In the genomic region with DNA sequence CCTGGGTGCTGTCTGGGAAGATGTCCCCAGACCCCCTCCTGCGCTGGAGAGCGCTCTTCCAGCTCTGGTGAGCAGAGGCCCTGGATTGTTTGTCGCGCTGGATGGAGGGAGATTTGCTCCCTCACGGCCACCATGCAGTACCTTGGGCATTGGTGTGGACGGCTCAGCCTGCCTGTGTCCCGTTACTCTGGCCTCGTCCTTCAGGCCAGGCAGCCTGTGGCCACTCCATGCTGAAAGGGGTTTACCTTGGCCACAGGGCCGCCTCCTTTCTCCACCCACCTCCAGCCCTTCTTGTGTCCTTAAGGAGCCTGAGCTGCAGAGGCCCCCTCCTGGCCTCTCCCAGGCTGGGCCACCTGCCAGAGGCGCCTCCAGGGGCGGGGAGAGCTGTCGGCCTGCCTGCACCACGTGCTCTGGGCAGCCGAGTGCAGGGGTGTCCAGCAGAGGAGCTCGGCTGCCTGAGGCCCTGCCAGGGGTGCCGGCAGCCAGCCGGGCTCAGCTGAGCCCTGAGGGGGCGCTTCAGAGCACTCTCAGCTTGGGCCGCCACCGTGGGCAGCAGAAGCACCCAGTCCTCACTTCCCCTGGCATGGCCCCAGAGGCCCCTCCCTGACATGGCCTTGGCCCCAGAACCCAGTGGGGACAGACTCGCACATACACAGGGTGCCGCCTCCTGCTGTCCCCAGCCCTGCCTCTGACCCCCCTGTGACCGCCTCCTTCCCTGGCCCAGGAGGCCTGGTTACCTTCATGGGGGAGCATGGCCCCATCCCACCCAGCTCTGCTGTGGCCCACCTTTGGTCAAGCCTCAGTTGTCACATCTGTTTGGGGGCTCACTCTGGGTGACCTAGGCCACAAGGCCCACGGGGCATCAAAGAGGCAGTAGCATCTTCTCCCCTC, we compare ENCODE assay signal across 9 cellular contexts. TPM values are rescaled to one million over a fixed set of nuclear protein-coding genes. Genes with fewer than 3 reads are reported as not detected.
DNase-seq lines count a peak whose midpoint lies in the region; ATAC-seq and TF ChIP-seq lines count a peak whose summit lies in the region.
"Had no signal": no experiment of that assay in that cellular context is flagged by ENCODE, and none has a peak within 500 bp of the region (broad histone marks: within the 10 kb centered on the region; RNA-seq: fewer than 3 reads in every experiment).

No MANE protein-coding gene starts in this region.

- peaks cover 63% of the 10 kb centered on the region for H3K36me3 ChIP-seq in brain microvascular endothelial cell (replicated peaks)
- H3K36me3 ChIP-seq in thoracic aorta: peaks cover 24% of the 10 kb centered on the region

- H3K27me3 ChIP-seq in brain microvascular endothelial cell (replicated peaks) (no peaks in the 10 kb centered on the region), thoracic aorta (replicated peaks; ENCODE audit: insufficient read depth) (no peaks in the 10 kb centered on the region)

- peaks cover 21 to 31% of the 10 kb centered on the region in 2 donors for H3K4me1 ChIP-seq in thoracic aorta (ENCODE audit: control insufficient read depth in 1 of 2, low read depth in 2 of 2)

- peak; percentile 52 for TF ChIP-seq CTCF in LNCAP (IDR thresholded peaks at IDR 0.05)
- peak; percentile 46 for TF ChIP-seq CTCF in brain microvascular endothelial cell (IDR thresholded peaks at IDR 0.05; ENCODE audit: low read depth, low read length, missing control alignments)
- peak; percentile 44 for TF ChIP-seq CTCF in thoracic aorta (IDR thresholded peaks at IDR 0.05)

- no peaks in the 10 kb centered on the region for H3K9me3 ChIP-seq in thoracic aorta

- H3K27ac ChIP-seq in brain microvascular endothelial cell: no peak overlapping the region
- H3K27ac ChIP-seq in thoracic aorta: peak overlapping the region in 1 of 2 donors; percentile 88

- in situ Hi-C loops in Caki2 (cut with HindIII; ENCODE audit: low pct_unique_long_range_greater_than_20kb, low sequenced_read_pairs): no loop called here
- in situ Hi-C loops in brain microvascular endothelial cell (cut with HindIII; ENCODE audit: low pct_ligation_motif_present, low sequenced_read_pairs): no loop called here

- ATAC-seq in left colon (peak; percentile 62), thoracic aorta (ENCODE audit: insufficient number of reproducible peaks, low FRiP score, low read depth) (no peak), HG03280 (IDR thresholded peaks at IDR 0.05; ENCODE audit: unreplicated experiment) (no peak)

- intact Hi-C loops in left colon (cut with DNase I, micrococcal nuclease): loop anchor here (5.0 to 10.0 kb wide), 2 partner anchors 350 to 542 kb away; a partner anchor contains a TSS

- H3K4me3 ChIP-seq in brain microvascular endothelial cell (ENCODE audit: low read depth, low read length): peak overlapping the region; percentile 98
- H3K4me3 ChIP-seq in thoracic aorta: peak overlapping the region; percentile 97

- peak; percentile 90 for DNase-seq in Caki2 (ENCODE audit: low read depth)
- peak; percentile 70 for DNase-seq in brain microvascular endothelial cell
- peak; percentile 75 to 82 for DNase-seq in left colon
- no peak for DNase-seq in thoracic aorta (ENCODE audit: low spot score)
- no peak for DNase-seq in stimulated activated CD4-positive, alpha-beta T cell treated with anti-CD3 and anti-CD28 coated beads, Interleukin-4, amount 100 ng/mL, for 1 hour
- no peak for DNase-seq in inferior parietal cortex (ENCODE audit: extremely low spot score)

RNA-seq across cellular contexts. Expression of a gene that starts 3.4 kb away (rescaled TPM):
- 122 and 137 TPM in 2 replicates for total RNA-seq in Caki2 (2014; rRNA removed; shearing (Covaris generic); ENCODE audit: low replicate concordance)
- total RNA-seq in left colon (10 to 100 TPM; 56.5 to 83.5 TPM), thoracic aorta (100 to 1,000 TPM; 109 to 142 TPM)

RNA-seq across cellular contexts. Expression of a gene that starts 30.8 kb away (rescaled TPM):
- total RNA-seq in Caki2 (2014; rRNA removed; shearing (Covaris generic); ENCODE audit: low replicate concordance): 3.3 and 9.7 TPM in 2 replicates
- total RNA-seq in left colon (10 to 100 TPM; 21.2 to 21.7 TPM), thoracic aorta (10 to 100 TPM; 23.6 to 43.5 TPM)

RNA-seq across cellular contexts. Expression of a gene that starts 59.5 kb away (rescaled TPM):
- not detected in 2 replicates for total RNA-seq in Caki2 (2014; rRNA removed; shearing (Covaris generic); ENCODE audit: low replicate concordance)
- total RNA-seq in left colon (not detected), thoracic aorta (not detected)
- total RNA-seq: pulmonary artery endothelial cell had no signal

Comparison
In these comparisons a context has a peak if more than half of its experiments do, and no peak if none do; other contexts are left out.
1. DNase-seq: peak in Caki2 (single experiment), brain microvascular endothelial cell (single experiment) and left colon (2 of 2); none in thoracic aorta (single experiment), stimulated activated CD4-positive, alpha-beta T cell treated with anti-CD3 and anti-CD28 coated beads, Interleukin-4, amount 100 ng/mL, for 1 hour (single experiment) and inferior parietal cortex (single experiment).
2. Peak in every context shown above with its lines, with median percentiles within 50 percentile points of each other: CTCF ChIP-seq.